10 cellular contexts compared by ENCODE assay signal in genomic region chr1:61782771-61783170, GRCh38.
DNase-seq lines count a peak whose midpoint lies in the region; ATAC-seq and TF ChIP-seq lines count a peak whose summit lies in the region.
"Had no signal": no experiment of that assay in that cellular context is flagged by ENCODE, and none has a peak within 500 bp of the region (broad histone marks: within the 10 kb centered on the region; RNA-seq: fewer than 3 reads in every experiment).

No MANE protein-coding gene starts in this region.

- no peaks in the 10 kb centered on the region for H3K27me3 ChIP-seq in HAP-1 (ENCODE audit: low read depth)
- H3K27me3 ChIP-seq in tibial artery = no peaks in the 10 kb centered on the region
- H3K27me3 ChIP-seq: vagina had no signal

- H3K4me3 ChIP-seq in HAP-1 (no peak overlapping the region), tibial artery (no peak overlapping the region)
- H3K4me3 ChIP-seq: vagina had no signal

- ATAC-seq in GM19395 (IDR thresholded peaks at IDR 0.05; ENCODE audit: unreplicated experiment) (peak; percentile 86), HG03432 (IDR thresholded peaks at IDR 0.05; ENCODE audit: unreplicated experiment) (peak; percentile 93), HG02870 (IDR thresholded peaks at IDR 0.05; ENCODE audit: unreplicated experiment) (no peak)

- intact Hi-C loops in tibial artery (cut with DNase I; ENCODE audit: low total_unique reads) = no loop called here

- peak; percentile 6 to 24 for DNase-seq in activated T-helper 1 cell treated with anti-CD3 and anti-CD28 coated beads, Interleukin-2, amount 50 U/mL, for 16 hours (ENCODE audit: low read depth in 1 of 2, low spot score in 1 of 2)
- DNase-seq in stimulated activated CD8-positive, alpha-beta memory T cell treated with anti-CD3 and anti-CD28 coated beads, Interleukin-12 subunit alpha, Interleukin-12 subunit beta, amount 100 ng/mL, for 1 hour (ENCODE audit: low read depth) = peak; percentile 43
- DNase-seq in NCI-H146 (lab: John Stamatoyannopoulos, UW) = no peak
- no peak for DNase-seq in HAP-1 (ENCODE audit: low spot score in 2 of 2)
- no peak for DNase-seq in tibial artery
- DNase-seq: mesenchymal stem cell had no signal

- H3K27ac ChIP-seq in tibial artery = no peak overlapping the region
- H3K27ac ChIP-seq: vagina had no signal

- H3K4me1 ChIP-seq in HAP-1 = no peaks in the 10 kb centered on the region
- no peaks in the 10 kb centered on the region for H3K4me1 ChIP-seq in tibial artery
- H3K4me1 ChIP-seq: vagina had no signal

- TF ChIP-seq CTCF in tibial artery (IDR thresholded peaks at IDR 0.05) = no peak

- no peaks in the 10 kb centered on the region for H3K36me3 ChIP-seq in HAP-1 (replicated peaks)
- H3K36me3 ChIP-seq in tibial artery = peaks cover 0 to 29% (median 3%) of the 10 kb centered on the region in 3 donors
- H3K36me3 ChIP-seq: vagina had no signal

- in situ Hi-C loops in HAP-1 (cut with MboI; ENCODE audit: low sequenced_read_pairs) = no loop called here

- H3K9me3 ChIP-seq in HAP-1 (no peaks in the 10 kb centered on the region), tibial artery (no peaks in the 10 kb centered on the region)
- H3K9me3 ChIP-seq: vagina had no signal

Comparison
In these comparisons a context has a peak if more than half of its experiments do, and no peak if none do; other contexts are left out.
1. DNase-seq: peak in activated T-helper 1 cell treated with anti-CD3 and anti-CD28 coated beads, Interleukin-2, amount 50 U/mL, for 16 hours (2 of 2) and stimulated activated CD8-positive, alpha-beta memory T cell treated with anti-CD3 and anti-CD28 coated beads, Interleukin-12 subunit alpha, Interleukin-12 subunit beta, amount 100 ng/mL, for 1 hour (single experiment); none in NCI-H146 (single experiment), HAP-1 (0 of 2) and tibial artery (0 of 2).